ENCODE assay signal across 11 cellular contexts in genomic region chr3:134236505-134236904, GRCh38. TPM values are rescaled to one million over a fixed set of nuclear protein-coding genes. Genes with fewer than 3 reads are reported as not detected.
A peak's percentile ranks its signal among the peaks of the same experiment; 100 is the strongest.
DNase-seq lines count a peak whose midpoint lies in the region; ATAC-seq and TF ChIP-seq lines count a peak whose summit lies in the region.
"Had no signal": no experiment of that assay in that cellular context is flagged by ENCODE, and none has a peak within 500 bp of the region (broad histone marks: within the 10 kb centered on the region; RNA-seq: fewer than 3 reads in every experiment).

No MANE protein-coding gene starts in this region.

- no peak overlapping the region for H3K27ac ChIP-seq in CD4-positive, CD25-positive, alpha-beta regulatory T cell (ENCODE audit: insufficient read depth, low read length, poor library complexity, severe bottlenecking)
- H3K27ac ChIP-seq in liver (ENCODE audit: low read depth in 1 of 2, low read length in 2 of 2) = peak overlapping the region; percentile 78 to 83
- H3K27ac ChIP-seq: BLaER1 had no signal

- H3K4me3 ChIP-seq in CD4-positive, CD25-positive, alpha-beta regulatory T cell (ENCODE audit: low read depth, low read length) = no peak overlapping the region
- no peak overlapping the region for H3K4me3 ChIP-seq in Loucy (ENCODE audit: low read length, poor library complexity, severe bottlenecking)
- H3K4me3 ChIP-seq in liver (ENCODE audit: low read depth in 1 of 3, low read length in 3 of 3) = no peak overlapping the region
- H3K4me3 ChIP-seq: BLaER1 had no signal

- ATAC-seq in CD4-positive, CD25-positive, alpha-beta regulatory T cell (ENCODE audit: low read depth in 2 of 2) = no peak
- ATAC-seq in GM21528 (IDR thresholded peaks at IDR 0.05; ENCODE audit: low FRiP score, unreplicated experiment) = peak; percentile 64

- peaks cover 35% of the 10 kb centered on the region for H3K4me1 ChIP-seq in CD4-positive, CD25-positive, alpha-beta regulatory T cell (ENCODE audit: control insufficient read depth, insufficient read depth, low read length, poor library complexity, severe bottlenecking)
- H3K4me1 ChIP-seq in Loucy (ENCODE audit: insufficient read depth, low read length, poor library complexity, severe bottlenecking) = peaks cover 18% of the 10 kb centered on the region
- H3K4me1 ChIP-seq in liver (ENCODE audit: control insufficient read depth in 4 of 4, insufficient read depth in 4 of 4, low read length in 3 of 4) = peaks cover 9 to 25% (median 17%) of the 10 kb centered on the region in 4 donors

- H3K9me2 ChIP-seq in Loucy (replicated peaks; ENCODE audit: low read depth, low read length) = no peaks in the 10 kb centered on the region

- peak overlapping the region in 3 of 4 donors; percentile 12 to 41 (median 39) for H3K4me3 Mint-ChIP-seq in CD4-positive, CD25-positive, alpha-beta regulatory T cell

- H3K36me3 ChIP-seq in CD4-positive, CD25-positive, alpha-beta regulatory T cell (ENCODE audit: control insufficient read depth, insufficient read depth, low read length) = no peaks in the 10 kb centered on the region
- H3K36me3 ChIP-seq in Loucy (ENCODE audit: insufficient read depth, low read length) (no peaks in the 10 kb centered on the region), liver (ENCODE audit: control insufficient read depth in 4 of 4, insufficient read depth in 3 of 4, low read depth in 1 of 4, low read length in 3 of 4) (no peaks in the 10 kb centered on the region)
- H3K36me3 ChIP-seq: BLaER1 had no signal

- H3K27ac Mint-ChIP-seq in CD4-positive, CD25-positive, alpha-beta regulatory T cell = peak overlapping the region in 1 of 3 donors; percentile 26

- TF ChIP-seq RAD21 in liver (IDR thresholded peaks at IDR 0.05) = no peak

- TF ChIP-seq CTCF in Loucy (conservative IDR thresholded peaks at IDR 0.05; ENCODE audit: low read length) = no peak
- no peak for TF ChIP-seq CTCF in liver (IDR thresholded peaks at IDR 0.05; ENCODE audit: low read depth, low read length, missing input control)

- H3F3A ChIP-seq in Loucy (ENCODE audit: low read depth) = no peaks in the 10 kb centered on the region

- H3K36me3 Mint-ChIP-seq in CD4-positive, CD25-positive, alpha-beta regulatory T cell = peaks cover 2% of the 10 kb centered on the region

- H3K4me1 Mint-ChIP-seq in CD4-positive, CD25-positive, alpha-beta regulatory T cell = peaks cover 41 to 88% (median 56%) of the 10 kb centered on the region in 4 donors

- H3K27me3 Mint-ChIP-seq in CD4-positive, CD25-positive, alpha-beta regulatory T cell = no peaks in the 10 kb centered on the region

- no peak for DNase-seq in CD4-positive, CD25-positive, alpha-beta regulatory T cell
- DNase-seq in NCI-H1930 (lab: John Stamatoyannopoulos, UW) = no peak
- DNase-seq in globus pallidus (ENCODE audit: low spot score) = no peak
- DNase-seq in mesenteric fat pad (ENCODE audit: low spot score) = no peak
- no peak for DNase-seq in mucosa of gallbladder (ENCODE audit: low spot score)
- DNase-seq: NCI-H1105 treated with DMSO at 0.1 percent for 48 hours; stimulated activated CD4-positive, alpha-beta T cell treated with anti-CD3 and anti-CD28 coated beads, Interleukin-15, amount 100 ng/mL, for 24 hours had no signal

- H3K9ac ChIP-seq in Loucy (ENCODE audit: low read depth, low read length, poor library complexity, severe bottlenecking) (no peak overlapping the region), liver (ENCODE audit: low read depth in 1 of 2, low read length in 2 of 2) (no peak overlapping the region)
- H3K9ac ChIP-seq: BLaER1 had no signal

- peaks cover 0 to 2% (median 0%) of the 10 kb centered on the region in 7 donors for H3K9me3 Mint-ChIP-seq in CD4-positive, CD25-positive, alpha-beta regulatory T cell

- no peaks in the 10 kb centered on the region for H3K9me3 ChIP-seq in CD4-positive, CD25-positive, alpha-beta regulatory T cell (ENCODE audit: control insufficient read depth in 2 of 2, low read length in 2 of 2)
- H3K9me3 ChIP-seq in Loucy (ENCODE audit: insufficient read depth, low read depth, low read length) = no peaks in the 10 kb centered on the region
- H3K9me3 ChIP-seq in liver (ENCODE audit: control insufficient read depth in 4 of 4, low read length in 3 of 4) = no peaks in the 10 kb centered on the region
- H3K9me3 ChIP-seq: BLaER1 had no signal

- WGBS in liver = 23% methylated on average over 2 of the region's 2 CpGs

- peaks cover 93% of the 10 kb centered on the region for H3K79me2 ChIP-seq in Loucy (ENCODE audit: insufficient read depth, low read length)

- H4K20me1 ChIP-seq in Loucy (ENCODE audit: insufficient read depth, low read length, poor library complexity, severe bottlenecking) = peaks cover 69% of the 10 kb centered on the region

- H2AFZ ChIP-seq in Loucy (ENCODE audit: low read length) = no peak overlapping the region

- no peaks in the 10 kb centered on the region for H3K27me3 ChIP-seq in CD4-positive, CD25-positive, alpha-beta regulatory T cell (ENCODE audit: control insufficient read depth, insufficient read depth, low read length)
- H3K27me3 ChIP-seq in Loucy (ENCODE audit: insufficient read depth, low read length, poor library complexity, severe bottlenecking) (no peaks in the 10 kb centered on the region), liver (ENCODE audit: control insufficient read depth in 4 of 4, insufficient read depth in 4 of 4, low read length in 3 of 4) (no peaks in the 10 kb centered on the region)
- H3K27me3 ChIP-seq: BLaER1 had no signal

- peak overlapping the region; percentile 5 for H3K4me2 ChIP-seq in Loucy (ENCODE audit: low read depth, low read length, poor library complexity, severe bottlenecking)
- H3K4me2 ChIP-seq: BLaER1 had no signal

TF ChIP-seq in liver, 16 proteins besides CTCF, POLR2A, EP300 and RAD21:
- TF ChIP-seq ZBTB33 (IDR thresholded peaks at IDR 0.05) (no peak), HNF4A (conservative IDR thresholded peaks at IDR 0.05) (peak in 1 of 2 donors; percentile 19), SP1 (IDR thresholded peaks at IDR 0.05) (peak; percentile 17), HNF4G (IDR thresholded peaks at IDR 0.05) (no peak)

RNA-seq across cellular contexts. Expression of gene RYK, which starts 14.2 kb away (rescaled TPM):
- 35.2 TPM for total RNA-seq in CD4-positive, CD25-positive, alpha-beta regulatory T cell
- polyA plus RNA-seq in CD4-positive, CD25-positive, alpha-beta regulatory T cell = 1 to 10 TPM; 5.6 to 7.9 (median 7.0) TPM
- total RNA-seq in liver (10 to 100 TPM; 20.5 to 36.1 TPM), mesenteric fat pad (57.6 TPM), mucosa of gallbladder (43.7 TPM)
- 10 to 100 TPM in 1 of 2 donors, 1 to 10 TPM in 1; 7.5 to 10.0 TPM for polyA plus RNA-seq in liver
